Comparison of ENCODE assay signal across 1 cellular context in the genomic region with DNA sequence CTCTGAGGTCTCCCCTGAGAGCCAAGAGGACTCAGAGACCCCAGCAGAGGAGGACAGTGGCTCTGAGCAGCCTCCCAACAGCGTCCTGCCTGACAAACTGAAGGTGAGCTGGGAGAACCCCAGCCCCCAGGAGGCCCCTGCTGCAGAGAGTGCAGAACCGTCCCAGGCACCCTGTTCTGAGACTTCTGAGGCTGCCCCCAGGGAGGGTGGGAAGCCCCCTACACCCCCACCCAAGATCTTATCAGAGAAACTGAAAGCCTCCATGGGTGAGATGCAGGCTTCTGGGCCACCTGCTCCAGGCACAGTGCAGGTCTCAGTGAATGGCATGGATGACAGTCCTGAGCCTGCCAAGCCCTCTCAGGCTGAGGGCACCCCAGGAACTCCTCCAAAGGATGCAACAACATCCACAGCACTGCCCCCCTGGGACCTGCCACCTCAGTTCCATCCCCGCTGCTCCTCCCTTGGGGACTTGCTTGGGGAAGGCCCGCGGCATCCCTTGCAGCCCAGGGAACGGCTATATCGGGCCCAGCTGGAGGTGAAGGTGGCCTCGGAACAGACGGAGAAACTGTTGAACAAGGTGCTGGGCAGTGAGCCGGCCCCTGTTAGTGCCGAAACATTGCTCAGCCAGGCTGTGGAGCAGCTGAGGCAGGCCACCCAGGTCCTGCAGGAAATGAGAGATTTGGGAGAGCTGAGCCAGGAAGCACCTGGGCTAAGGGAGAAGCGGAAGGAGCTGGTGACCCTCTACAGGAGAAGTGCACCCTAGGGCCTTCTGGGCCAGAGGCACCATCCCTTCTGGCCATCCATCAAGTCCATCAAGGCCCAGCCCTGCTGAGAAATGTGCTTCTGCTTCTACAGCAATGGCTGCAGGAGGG.
TF ChIP-seq lines count a peak whose summit lies in the region.

No MANE protein-coding gene starts in this region.

TF ChIP-seq in HEK293, 187 proteins besides CTCF, POLR2A, EP300 and RAD21 (continued from another document):
- TF ChIP-seq ZNF394 (tag by site-specific recombination; IDR thresholded peaks at IDR 0.05; ENCODE audit: borderline replicate concordance) (peak; percentile 75; the same call in 1 of the 2 replicates), GLIS1 (tag by site-specific recombination; IDR thresholded peaks at IDR 0.05) (peak; percentile 26), ZNF155 (tag by site-specific recombination; IDR thresholded peaks at IDR 0.05) (no peak), ZNF529 (tag by site-specific recombination; IDR thresholded peaks at IDR 0.05; ENCODE audit: insufficient replicate concordance) (no peak), ZNF600 (tag by site-specific recombination; IDR thresholded peaks at IDR 0.05) (no peak), ZBTB20 (tag by site-specific recombination; IDR thresholded peaks at IDR 0.05) (no peak), KLF7 (tag by site-specific recombination; IDR thresholded peaks at IDR 0.05; ENCODE audit: borderline replicate concordance) (no peak), ZFHX2 (tag by site-specific recombination; conservative IDR thresholded peaks at IDR 0.05) (no peak), BCL11B (tag by site-specific recombination; IDR thresholded peaks at IDR 0.05; ENCODE audit: low read depth) (no peak)
- TF ChIP-seq, protein P1, sequence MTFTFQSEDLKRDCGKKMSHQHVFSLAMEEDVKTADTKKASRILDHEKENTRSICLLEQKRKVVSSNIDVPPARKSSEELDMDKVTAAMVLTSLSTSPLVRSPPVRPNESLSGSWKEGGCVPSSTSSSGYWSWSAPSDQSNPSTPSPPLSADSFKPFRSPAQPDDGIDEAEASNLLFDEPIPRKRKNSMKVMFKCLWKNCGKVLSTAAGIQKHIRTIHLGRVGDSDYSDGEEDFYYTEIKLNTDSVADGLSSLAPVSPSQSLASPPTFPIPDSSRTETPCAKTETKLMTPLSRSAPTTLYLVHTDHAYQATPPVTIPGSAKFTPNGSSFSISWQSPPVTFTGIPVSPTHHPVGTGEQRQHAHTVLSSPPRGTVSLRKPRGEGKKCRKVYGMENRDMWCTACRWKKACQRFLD (tag by site-specific recombination; IDR thresholded peaks at IDR 0.05) = no peak
- TF ChIP-seq, protein P2, sequence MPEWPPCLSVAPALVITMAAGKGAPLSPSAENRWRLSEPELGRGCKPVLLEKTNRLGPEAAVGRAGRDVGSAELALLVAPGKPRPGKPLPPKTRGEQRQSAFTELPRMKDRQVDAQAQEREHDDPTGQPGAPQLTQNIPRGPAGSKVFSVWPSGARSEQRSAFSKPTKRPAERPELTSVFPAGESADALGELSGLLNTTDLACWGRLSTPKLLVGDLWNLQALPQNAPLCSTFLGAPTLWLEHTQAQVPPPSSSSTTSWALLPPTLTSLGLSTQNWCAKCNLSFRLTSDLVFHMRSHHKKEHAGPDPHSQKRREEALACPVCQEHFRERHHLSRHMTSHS (tag by site-specific recombination; IDR thresholded peaks at IDR 0.05) = no peak
